Comparison of ENCODE assay signal across 6 cellular contexts in the genomic region with DNA sequence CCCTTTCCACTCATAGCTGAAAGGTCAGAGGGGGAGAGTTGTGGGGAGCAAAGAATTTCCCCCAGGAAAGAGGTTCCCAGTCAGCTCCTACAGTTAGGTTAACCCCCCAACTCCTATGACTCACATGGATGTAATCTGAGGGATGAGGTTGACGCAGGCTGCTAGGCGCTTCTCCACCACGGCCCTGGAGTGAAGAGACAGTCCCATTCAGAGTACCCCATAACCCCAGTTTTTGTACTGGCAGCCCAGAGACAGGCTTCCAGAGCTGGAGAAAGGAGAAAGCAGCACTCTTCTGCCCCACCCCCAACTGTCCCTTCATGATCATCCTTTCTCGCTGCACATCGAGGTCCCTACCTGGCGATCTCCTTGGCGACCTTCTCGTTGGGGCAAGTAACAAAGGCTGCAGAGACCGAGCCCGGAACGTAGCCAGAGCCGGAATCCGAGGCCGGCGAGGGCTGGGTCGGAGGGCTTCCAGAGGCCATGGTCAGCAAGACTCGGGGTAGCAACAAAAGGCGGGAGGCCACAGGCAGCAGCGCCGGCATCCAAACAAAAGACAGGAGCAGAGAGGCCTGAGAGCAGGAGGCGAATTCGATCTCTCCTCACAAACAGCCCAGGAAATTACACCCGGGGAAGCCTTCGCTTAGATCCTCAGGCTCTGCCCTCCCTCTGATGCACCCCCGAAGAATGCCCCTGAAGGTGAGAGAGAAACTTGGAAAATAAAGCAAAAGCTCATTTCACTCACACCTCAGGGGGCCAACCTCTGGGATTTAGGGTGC. TPM values are rescaled to one million over a fixed set of nuclear protein-coding genes. Genes with fewer than 3 reads are reported as not detected.
DNase-seq lines count a peak whose midpoint lies in the region; ATAC-seq and TF ChIP-seq lines count a peak whose summit lies in the region.

No MANE protein-coding gene starts in this region.

- H3K36me3 ChIP-seq in HUES6 (ENCODE audit: control insufficient read depth, insufficient read depth, low read length), result peaks cover 43% of the 10 kb centered on the region

- H3K27me3 ChIP-seq in HUES6 (ENCODE audit: control insufficient read depth, insufficient read depth, low read length), result no peaks in the 10 kb centered on the region

- TF ChIP-seq CTCF in mesothelial cell of epicardium (IDR thresholded peaks at IDR 0.05; ENCODE audit: unreplicated experiment), result no peak

- H3K4me1 Mint-ChIP-seq in activated naive CD8-positive, alpha-beta T cell treated with anti-CD3 and anti-CD28 coated beads, Interleukin-2, amount 50 U/mL, for 24 hours, result peaks cover 74% of the 10 kb centered on the region
- peaks cover 54% of the 10 kb centered on the region for H3K4me1 Mint-ChIP-seq in mesothelial cell of epicardium

- peaks cover 29% of the 10 kb centered on the region for H3K4me1 ChIP-seq in HUES6 (ENCODE audit: control insufficient read depth, insufficient read depth, low read length)

- H3K27ac ChIP-seq in HUES6 (ENCODE audit: low read depth, low read length), result peak overlapping the region; percentile 64

- DNase-seq in activated naive CD8-positive, alpha-beta T cell treated with anti-CD3 and anti-CD28 coated beads, Interleukin-2, amount 50 U/mL, for 24 hours, result no peak
- no peak for DNase-seq in mesothelial cell of epicardium (ENCODE audit: low spot score in 2 of 2, unreplicated experiment in 2 of 2)
- DNase-seq in OCI-M2 (lab: John Stamatoyannopoulos, UW; ENCODE audit: unreplicated experiment), result no peak
- no peak for DNase-seq in NCI-H446 treated with DMSO at 0.1 percent for 48 hours (lab: John Stamatoyannopoulos, UW)

- ATAC-seq in activated naive CD8-positive, alpha-beta T cell treated with anti-CD3 and anti-CD28 coated beads, Interleukin-2, amount 50 U/mL, for 24 hours, result no peak
- no peak for ATAC-seq in GM18520 (IDR thresholded peaks at IDR 0.05; ENCODE audit: unreplicated experiment)

- peak overlapping the region; percentile 91 for H3K9ac ChIP-seq in HUES6 (ENCODE audit: low read length)

- H3K36me3 Mint-ChIP-seq in activated naive CD8-positive, alpha-beta T cell treated with anti-CD3 and anti-CD28 coated beads, Interleukin-2, amount 50 U/mL, for 24 hours (ENCODE audit: low read depth), result peaks cover 10% of the 10 kb centered on the region
- peaks cover 7% of the 10 kb centered on the region for H3K36me3 Mint-ChIP-seq in mesothelial cell of epicardium

- H3K4me3 ChIP-seq in HUES6 (ENCODE audit: low read depth, low read length), result peak overlapping the region; percentile 90

- H3K4me3 Mint-ChIP-seq in activated naive CD8-positive, alpha-beta T cell treated with anti-CD3 and anti-CD28 coated beads, Interleukin-2, amount 50 U/mL, for 24 hours, result peak overlapping the region; percentile 91
- H3K4me3 Mint-ChIP-seq in mesothelial cell of epicardium, result peak overlapping the region; percentile 94

- peak overlapping the region; percentile 98 for H3K27ac Mint-ChIP-seq in activated naive CD8-positive, alpha-beta T cell treated with anti-CD3 and anti-CD28 coated beads, Interleukin-2, amount 50 U/mL, for 24 hours
- peak overlapping the region; percentile 98 for H3K27ac Mint-ChIP-seq in mesothelial cell of epicardium

- no peaks in the 10 kb centered on the region for H3K27me3 Mint-ChIP-seq in activated naive CD8-positive, alpha-beta T cell treated with anti-CD3 and anti-CD28 coated beads, Interleukin-2, amount 50 U/mL, for 24 hours
- H3K27me3 Mint-ChIP-seq in mesothelial cell of epicardium (ENCODE audit: low read depth), result no peaks in the 10 kb centered on the region

- H3K9me3 Mint-ChIP-seq in activated naive CD8-positive, alpha-beta T cell treated with anti-CD3 and anti-CD28 coated beads, Interleukin-2, amount 50 U/mL, for 24 hours, result no peaks in the 10 kb centered on the region
- H3K9me3 Mint-ChIP-seq in mesothelial cell of epicardium, result no peaks in the 10 kb centered on the region

- H3K9me3 ChIP-seq in HUES6 (ENCODE audit: control insufficient read depth, insufficient read depth, low read depth, low read length), result no peaks in the 10 kb centered on the region

RNA-seq across cellular contexts. Expression of a gene that starts 0.6 kb away (rescaled TPM):
- total RNA-seq in mesothelial cell of epicardium, result 238 to 239 TPM (median 239 TPM) in 3 replicates

RNA-seq across cellular contexts. Expression of a gene that starts 2.5 kb away (rescaled TPM):
- total RNA-seq in mesothelial cell of epicardium, result 57.7 to 66.1 TPM (median 65.1 TPM) in 3 replicates

RNA-seq across cellular contexts. Expression of a gene that starts 6.5 kb away (rescaled TPM):
- 61.0 to 63.6 TPM (median 63.0 TPM) in 3 replicates for total RNA-seq in mesothelial cell of epicardium

RNA-seq across cellular contexts. Expression of a gene that starts 25.7 kb away (rescaled TPM):
- total RNA-seq in mesothelial cell of epicardium, result 30.1 to 31.3 TPM (median 30.3 TPM) in 3 replicates

RNA-seq across cellular contexts. Expression of a gene that starts 37.1 kb away (rescaled TPM):
- 9.6 to 10.2 TPM (median 10.0 TPM) in 3 replicates for total RNA-seq in mesothelial cell of epicardium
